17 cellular contexts compared by ENCODE assay signal in genomic region chr2:162075689-162076132, GRCh38. TPM values are rescaled to one million over a fixed set of nuclear protein-coding genes. Genes with fewer than 3 reads are reported as not detected.
DNase-seq lines count a peak whose midpoint lies in the region; ATAC-seq and TF ChIP-seq lines count a peak whose summit lies in the region.
"Had no signal": no experiment of that assay in that cellular context is flagged by ENCODE, and none has a peak within 500 bp of the region (broad histone marks: within the 10 kb centered on the region; RNA-seq: fewer than 3 reads in every experiment).

No MANE protein-coding gene starts in this region.

- H3K36me3 Mint-ChIP-seq in activated CD4-positive, alpha-beta T cell treated with anti-CD3 and anti-CD28 coated beads, Interleukin-2, amount 10 ng/mL, durations not matched to agents 24 days and 14 days (ENCODE audit: low read depth): peaks cover 57% of the 10 kb centered on the region
- no peaks in the 10 kb centered on the region for H3K36me3 Mint-ChIP-seq in progenitor cell of endocrine pancreas (ENCODE audit: insufficient read depth)

- no peak for ATAC-seq in HG03135 (IDR thresholded peaks at IDR 0.05; ENCODE audit: unreplicated experiment)
- ATAC-seq: foreskin keratinocyte, K562, left colon had no signal

- H3K9me3 Mint-ChIP-seq in activated CD4-positive, alpha-beta T cell treated with anti-CD3 and anti-CD28 coated beads, Interleukin-2, amount 10 ng/mL, durations not matched to agents 24 days and 14 days: peaks cover 23% of the 10 kb centered on the region
- peaks cover 15% of the 10 kb centered on the region for H3K9me3 Mint-ChIP-seq in progenitor cell of endocrine pancreas (ENCODE audit: low read depth)

- H3K4me3 ChIP-seq in choroid plexus epithelial cell (ENCODE audit: low read depth, low read length): no peak overlapping the region
- H3K4me3 ChIP-seq: K562 had no signal

- H3K27ac Mint-ChIP-seq in activated CD4-positive, alpha-beta T cell treated with anti-CD3 and anti-CD28 coated beads, Interleukin-2, amount 10 ng/mL, durations not matched to agents 24 days and 14 days: peak overlapping the region; percentile 56
- no peak overlapping the region for H3K27ac Mint-ChIP-seq in progenitor cell of endocrine pancreas

- intact Hi-C loops in activated CD4-positive, alpha-beta T cell treated with anti-CD3 and anti-CD28 coated beads, Interleukin-2, amount 10 ng/mL, durations not matched to agents 24 days and 14 days (cut with micrococcal nuclease): loop anchor here (10.0 kb wide), 1 partner anchor 941 kb away; no protein-coding TSS in a partner anchor

- DNase-seq in activated CD4-positive, alpha-beta T cell treated with anti-CD3 and anti-CD28 coated beads, Interleukin-2, amount 10 ng/mL, durations not matched to agents 24 days and 14 days: no peak
- DNase-seq in activated CD4-positive, alpha-beta T cell treated with anti-CD3 and anti-CD28 coated beads, Interleukin-2, amount 50 U/mL, for 48 hours: no peak
- DNase-seq in HCEC 1CT (peak; percentile 95), choroid plexus epithelial cell (ENCODE audit: low read depth) (peak; percentile 57), progenitor cell of endocrine pancreas (ENCODE audit: low spot score, unreplicated experiment) (no peak), occipital lobe (lab: John Stamatoyannopoulos, UW) (no peak)
- no peak for DNase-seq in activated T-cell treated with anti-CD3 and anti-CD28 coated beads, Interleukin-2, amount 50 U/mL, for 1 hour
- DNase-seq: activated naive CD8-positive, alpha-beta T cell treated with anti-CD3 and anti-CD28 coated beads, Interleukin-2, amount 10 ng/mL, durations not matched to agents 7 days and 5 days; AML-193; cortex of kidney; foreskin keratinocyte; left colon; NCI-H2029 treated with DMSO at 0.1 percent for 48 hours; stimulated activated CD4-positive, alpha-beta T cell treated with anti-CD3 and anti-CD28 coated beads, Interleukin-15, amount 100 ng/mL, for 24 hours had no signal

- TF ChIP-seq CTCF in choroid plexus epithelial cell (conservative IDR thresholded peaks at IDR 0.05; ENCODE audit: low read depth, low read length) (no peak), progenitor cell of endocrine pancreas (IDR thresholded peaks at IDR 0.05; ENCODE audit: unreplicated experiment) (no peak)

- H3K4me3 Mint-ChIP-seq in activated CD4-positive, alpha-beta T cell treated with anti-CD3 and anti-CD28 coated beads, Interleukin-2, amount 10 ng/mL, durations not matched to agents 24 days and 14 days: peak overlapping the region; percentile 95
- peak overlapping the region; percentile 42 for H3K4me3 Mint-ChIP-seq in progenitor cell of endocrine pancreas (ENCODE audit: low read depth)

- no peaks in the 10 kb centered on the region for H3K27me3 Mint-ChIP-seq in activated CD4-positive, alpha-beta T cell treated with anti-CD3 and anti-CD28 coated beads, Interleukin-2, amount 10 ng/mL, durations not matched to agents 24 days and 14 days
- peaks cover 78% of the 10 kb centered on the region for H3K27me3 Mint-ChIP-seq in progenitor cell of endocrine pancreas
- H3K27me3 Mint-ChIP-seq: activated naive CD8-positive, alpha-beta T cell treated with anti-CD3 and anti-CD28 coated beads, Interleukin-2, amount 10 ng/mL, durations not matched to agents 7 days and 5 days had no signal

- H3K4me1 Mint-ChIP-seq in activated CD4-positive, alpha-beta T cell treated with anti-CD3 and anti-CD28 coated beads, Interleukin-2, amount 10 ng/mL, durations not matched to agents 24 days and 14 days: peaks cover 34% of the 10 kb centered on the region
- peaks cover 19% of the 10 kb centered on the region for H3K4me1 Mint-ChIP-seq in progenitor cell of endocrine pancreas (ENCODE audit: low read depth)

RNA-seq across cellular contexts. Expression of gene DPP4, which starts 1.7 kb away (rescaled TPM):
- total RNA-seq in activated CD4-positive, alpha-beta T cell treated with anti-CD3 and anti-CD28 coated beads, Interleukin-2, amount 10 ng/mL, durations not matched to agents 24 days and 14 days: 65.4 and 68.0 TPM in 2 replicates
- total RNA-seq in progenitor cell of endocrine pancreas (3.2 and 3.3 TPM in 2 replicates), occipital lobe (6.4 TPM)
- total RNA-seq: G401 had no signal

Comparison
In these comparisons a context has a peak if more than half of its experiments do, and no peak if none do; other contexts are left out.
1. DNase-seq: peak in HCEC 1CT (single experiment) and choroid plexus epithelial cell (single experiment); none in activated CD4-positive, alpha-beta T cell treated with anti-CD3 and anti-CD28 coated beads, Interleukin-2, amount 10 ng/mL, durations not matched to agents 24 days and 14 days (single experiment), activated CD4-positive, alpha-beta T cell treated with anti-CD3 and anti-CD28 coated beads, Interleukin-2, amount 50 U/mL, for 48 hours (0 of 2), progenitor cell of endocrine pancreas (single experiment), activated T-cell treated with anti-CD3 and anti-CD28 coated beads, Interleukin-2, amount 50 U/mL, for 1 hour (single experiment) and occipital lobe (single experiment).